ENCODE assay signal across 9 cellular contexts in the genomic region with DNA sequence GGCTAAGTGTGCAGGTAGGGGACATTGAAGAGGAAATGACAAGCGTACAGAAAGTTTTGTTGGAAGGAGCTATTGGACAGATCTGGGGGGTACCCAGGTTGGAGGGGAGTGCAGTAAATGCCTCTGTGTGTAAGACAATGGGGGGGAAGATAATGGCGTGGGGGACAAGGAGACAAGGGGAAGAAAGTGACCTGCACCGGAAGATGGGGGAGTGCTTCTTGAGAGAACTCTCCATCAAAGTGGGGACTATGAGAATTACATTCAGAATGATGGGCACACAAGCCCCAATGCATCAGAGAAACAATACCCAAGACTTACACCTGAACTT.
A peak's percentile ranks its signal among the peaks of the same experiment; 100 is the strongest.
DNase-seq lines count a peak whose midpoint lies in the region; ATAC-seq and TF ChIP-seq lines count a peak whose summit lies in the region.
"Had no signal": no experiment of that assay in that cellular context is flagged by ENCODE, and none has a peak within 500 bp of the region (broad histone marks: within the 10 kb centered on the region; RNA-seq: fewer than 3 reads in every experiment).

No MANE protein-coding gene starts in this region.

- no peaks in the 10 kb centered on the region for H3K36me3 ChIP-seq in breast epithelium

- H3K4me1 ChIP-seq in breast epithelium: no peaks in the 10 kb centered on the region

- peak overlapping the region; percentile 36 for H3K4me3 ChIP-seq in AG04450 (ENCODE audit: low read depth, low read length)
- H3K4me3 ChIP-seq in breast epithelium: peak overlapping the region; percentile 10 to 60 (median 35)

- CTCF ChIA-PET in AG04450 (lab: Charles Lee): interaction anchor here (0.6 kb wide), 1 partner anchor 257 kb away, joined by 3 read pairs; no protein-coding TSS in a partner anchor

- peaks cover 7 to 23% (median 17%) of the 10 kb centered on the region in 4 donors for H3K4me1 Mint-ChIP-seq in naive thymus-derived CD8-positive, alpha-beta T cell

- peak overlapping the region; percentile 21 to 89 (median 75) for H3K27ac Mint-ChIP-seq in naive thymus-derived CD8-positive, alpha-beta T cell

- no peaks in the 10 kb centered on the region; the same call in 1 of the 2 replicates for H3K9me3 ChIP-seq in AG04450 (ENCODE audit: control insufficient read depth, insufficient read depth, low read length)
- no peaks in the 10 kb centered on the region for H3K9me3 ChIP-seq in breast epithelium

- DNase-seq in AG04450 (ENCODE audit: low read depth, low spot score): no peak
- no peak for DNase-seq in breast epithelium (ENCODE audit: low spot score in 2 of 2)
- DNase-seq in naive thymus-derived CD8-positive, alpha-beta T cell: peak in 2 of 10 donors; percentile 21 to 25
- DNase-seq in D341Med (ENCODE audit: low spot score): no peak
- no peak for DNase-seq in 8988T
- no peak for DNase-seq in kidney glomerular epithelial cell (lab: John Stamatoyannopoulos, UW)
- DNase-seq: NCI-H1417 treated with DMSO at 0.1 percent for 48 hours had no signal

- ATAC-seq in HG03175 (IDR thresholded peaks at IDR 0.05; ENCODE audit: unreplicated experiment): peak; percentile 30
- ATAC-seq in naive thymus-derived CD8-positive, alpha-beta T cell: peak; percentile 25 to 67
- no peak for ATAC-seq in GM18502 (IDR thresholded peaks at IDR 0.05; ENCODE audit: poor library complexity, unreplicated experiment)

- H3K36me3 Mint-ChIP-seq in naive thymus-derived CD8-positive, alpha-beta T cell: peaks cover 0 to 4% (median 0%) of the 10 kb centered on the region in 3 donors

- H3K27ac ChIP-seq in AG04450 (ENCODE audit: low read depth, low read length) (no peak overlapping the region), breast epithelium (no peak overlapping the region)

- no peaks in the 10 kb centered on the region for H3K9me3 Mint-ChIP-seq in naive thymus-derived CD8-positive, alpha-beta T cell

- intact Hi-C loops in breast epithelium (cut with DNase I; ENCODE audit: low total_unique reads): no loop called here

- TF ChIP-seq CTCF in AG04450 (IDR thresholded peaks at IDR 0.05; ENCODE audit: low read depth, low read length): no peak
- no peak for TF ChIP-seq CTCF in breast epithelium (IDR thresholded peaks at IDR 0.05)

- peaks cover 3% of the 10 kb centered on the region for H3K27me3 ChIP-seq in AG04450 (ENCODE audit: control insufficient read depth, insufficient read depth, low read length)
- H3K27me3 ChIP-seq in breast epithelium: no peaks in the 10 kb centered on the region

- TF ChIP-seq POLR2A in breast epithelium (IDR thresholded peaks at IDR 0.05): no peak

- peaks cover 0 to 1% (median 0%) of the 10 kb centered on the region in 5 donors for H3K27me3 Mint-ChIP-seq in naive thymus-derived CD8-positive, alpha-beta T cell

- peak overlapping the region; percentile 67 to 87 (median 80) for H3K4me3 Mint-ChIP-seq in naive thymus-derived CD8-positive, alpha-beta T cell

- POLR2A ChIA-PET in AG04450 (lab: Yijun Ruan, JAX): interaction anchor here (0.6 to 0.7 kb wide), 2 partner anchors 17 to 414 kb away, joined by 3 to 8 read pairs; no protein-coding TSS in a partner anchor
- POLR2A ChIA-PET in naive thymus-derived CD8-positive, alpha-beta T cell (lab: Charles Lee): no interaction called here
